ENCODE assay signal across 1 cellular context in the genomic region with DNA sequence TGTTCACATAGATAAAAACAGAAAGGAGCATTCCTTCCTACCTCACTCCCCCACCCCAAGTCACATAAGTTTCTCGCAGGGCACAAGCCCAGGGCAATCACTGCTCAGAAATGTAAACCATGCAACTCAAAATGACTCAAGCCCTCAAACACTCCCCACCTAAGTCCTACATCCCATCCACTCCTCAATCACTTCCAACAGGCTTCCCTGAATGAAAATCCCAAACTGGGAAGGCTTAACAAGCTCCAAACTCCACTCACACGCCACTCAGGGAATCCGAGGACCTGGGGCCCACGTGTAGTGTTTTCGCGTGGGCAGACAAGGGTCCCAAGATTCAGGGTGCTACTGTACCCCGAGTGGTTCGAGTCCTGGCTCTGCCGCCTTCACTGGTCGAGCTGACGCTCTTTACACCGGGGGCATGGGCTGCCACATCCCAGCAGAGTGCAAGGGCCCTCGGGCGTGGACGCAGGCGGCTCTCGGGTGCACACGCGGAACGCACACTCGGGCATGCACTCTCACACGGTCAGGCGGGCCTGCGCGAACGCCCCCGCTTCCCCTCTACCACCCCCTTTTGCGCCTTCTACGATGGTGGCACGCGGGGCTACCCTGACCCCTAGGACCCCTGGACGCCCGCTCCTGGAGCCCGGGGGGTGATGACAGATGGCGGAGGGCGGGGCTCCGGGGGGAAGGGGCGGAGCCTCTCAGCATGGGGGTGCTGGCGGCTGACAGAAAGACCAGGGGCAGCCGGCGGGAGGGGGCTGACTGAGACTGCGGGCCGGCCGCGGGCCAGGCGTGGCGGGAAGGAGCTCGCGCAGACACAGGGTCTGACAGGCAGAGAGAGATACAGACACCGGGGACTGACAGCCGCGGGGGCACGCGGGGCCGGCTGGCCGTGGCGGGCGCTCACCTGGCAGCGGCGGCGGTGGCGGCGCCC.
TF ChIP-seq lines count a peak whose summit lies in the region.

No MANE protein-coding gene starts in this region.

TF ChIP-seq in K562, 482 proteins besides CTCF, POLR2A, EP300 and RAD21 (continues in another document):
- TF ChIP-seq, protein P1, sequence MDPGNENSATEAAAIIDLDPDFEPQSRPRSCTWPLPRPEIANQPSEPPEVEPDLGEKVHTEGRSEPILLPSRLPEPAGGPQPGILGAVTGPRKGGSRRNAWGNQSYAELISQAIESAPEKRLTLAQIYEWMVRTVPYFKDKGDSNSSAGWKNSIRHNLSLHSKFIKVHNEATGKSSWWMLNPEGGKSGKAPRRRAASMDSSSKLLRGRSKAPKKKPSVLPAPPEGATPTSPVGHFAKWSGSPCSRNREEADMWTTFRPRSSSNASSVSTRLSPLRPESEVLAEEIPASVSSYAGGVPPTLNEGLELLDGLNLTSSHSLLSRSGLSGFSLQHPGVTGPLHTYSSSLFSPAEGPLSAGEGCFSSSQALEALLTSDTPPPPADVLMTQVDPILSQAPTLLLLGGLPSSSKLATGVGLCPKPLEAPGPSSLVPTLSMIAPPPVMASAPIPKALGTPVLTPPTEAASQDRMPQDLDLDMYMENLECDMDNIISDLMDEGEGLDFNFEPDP (CRISPR knock-in tag; IDR thresholded peaks at IDR 0.05) = no peak
- TF ChIP-seq SMARCA4 (IDR thresholded peaks at IDR 0.05) (0 out of 2 replicates have a peak, but pooled peaks have one; percentile 15), NCOA6 (IDR thresholded peaks at IDR 0.05) (no peak), ZNF324 (CRISPR knock-in tag; IDR thresholded peaks at IDR 0.05) (no peak), E2F3 (CRISPR knock-in tag; IDR thresholded peaks at IDR 0.05) (no peak), KHSRP (IDR thresholded peaks at IDR 0.05) (no peak), NR2C1 (IDR thresholded peaks at IDR 0.05) (no peak), NR2C1 (tag; IDR thresholded peaks at IDR 0.05) (no peak), RBM22 (IDR thresholded peaks at IDR 0.05; ENCODE audit: low read depth, low read length, poor library complexity, severe bottlenecking) (no peak), BCOR (IDR thresholded peaks at IDR 0.05) (0 out of 2 replicates have a peak, but pooled peaks have one; percentile 19), TOE1 (IDR thresholded peaks at IDR 0.05; ENCODE audit: borderline replicate concordance) (peak; percentile 36; the same call in 1 of the 2 replicates), TOE1 (CRISPR knock-in tag; IDR thresholded peaks at IDR 0.05; ENCODE audit: borderline replicate concordance, low read depth) (0 out of 2 replicates have a peak, but pooled peaks have one; percentile 68), NR1H2 (CRISPR knock-in tag; IDR thresholded peaks at IDR 0.05) (no peak), NRF1 (conservative IDR thresholded peaks at IDR 0.05 in 1 of 2, IDR thresholded peaks at IDR 0.05 in 1 of 2) (0 out of 4 replicates have a peak, but pooled peaks of 1 of the 2 experiments have one; percentile 19), SAFB (IDR thresholded peaks at IDR 0.05; ENCODE audit: borderline replicate concordance, low read depth, low read length) (peak; percentile 68; the same call in 1 of the 2 replicates), ZNF41 (CRISPR knock-in tag; conservative IDR thresholded peaks at IDR 0.05) (no peak), KDM2B (CRISPR knock-in tag; IDR thresholded peaks at IDR 0.05) (no peak), SIN3A (IDR thresholded peaks at IDR 0.05; ENCODE audit: borderline replicate concordance in 2 of 2, control insufficient read depth in 1 of 2, low read depth in 2 of 2, low read length in 2 of 2) (peak in 1 of 2 experiments; percentile 68; a peak in 1 of 4 replicates)
- TF ChIP-seq, protein P2, sequence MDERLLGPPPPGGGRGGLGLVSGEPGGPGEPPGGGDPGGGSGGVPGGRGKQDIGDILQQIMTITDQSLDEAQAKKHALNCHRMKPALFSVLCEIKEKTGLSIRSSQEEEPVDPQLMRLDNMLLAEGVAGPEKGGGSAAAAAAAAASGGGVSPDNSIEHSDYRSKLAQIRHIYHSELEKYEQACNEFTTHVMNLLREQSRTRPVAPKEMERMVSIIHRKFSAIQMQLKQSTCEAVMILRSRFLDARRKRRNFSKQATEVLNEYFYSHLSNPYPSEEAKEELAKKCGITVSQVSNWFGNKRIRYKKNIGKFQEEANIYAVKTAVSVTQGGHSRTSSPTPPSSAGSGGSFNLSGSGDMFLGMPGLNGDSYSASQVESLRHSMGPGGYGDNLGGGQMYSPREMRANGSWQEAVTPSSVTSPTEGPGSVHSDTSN (CRISPR knock-in tag; IDR thresholded peaks at IDR 0.05; ENCODE audit: low read depth) = no peak
- TF ChIP-seq, protein P2 (tag; conservative IDR thresholded peaks at IDR 0.05; ENCODE audit: low read depth) = peak; percentile 69
- TF ChIP-seq, protein P3, sequence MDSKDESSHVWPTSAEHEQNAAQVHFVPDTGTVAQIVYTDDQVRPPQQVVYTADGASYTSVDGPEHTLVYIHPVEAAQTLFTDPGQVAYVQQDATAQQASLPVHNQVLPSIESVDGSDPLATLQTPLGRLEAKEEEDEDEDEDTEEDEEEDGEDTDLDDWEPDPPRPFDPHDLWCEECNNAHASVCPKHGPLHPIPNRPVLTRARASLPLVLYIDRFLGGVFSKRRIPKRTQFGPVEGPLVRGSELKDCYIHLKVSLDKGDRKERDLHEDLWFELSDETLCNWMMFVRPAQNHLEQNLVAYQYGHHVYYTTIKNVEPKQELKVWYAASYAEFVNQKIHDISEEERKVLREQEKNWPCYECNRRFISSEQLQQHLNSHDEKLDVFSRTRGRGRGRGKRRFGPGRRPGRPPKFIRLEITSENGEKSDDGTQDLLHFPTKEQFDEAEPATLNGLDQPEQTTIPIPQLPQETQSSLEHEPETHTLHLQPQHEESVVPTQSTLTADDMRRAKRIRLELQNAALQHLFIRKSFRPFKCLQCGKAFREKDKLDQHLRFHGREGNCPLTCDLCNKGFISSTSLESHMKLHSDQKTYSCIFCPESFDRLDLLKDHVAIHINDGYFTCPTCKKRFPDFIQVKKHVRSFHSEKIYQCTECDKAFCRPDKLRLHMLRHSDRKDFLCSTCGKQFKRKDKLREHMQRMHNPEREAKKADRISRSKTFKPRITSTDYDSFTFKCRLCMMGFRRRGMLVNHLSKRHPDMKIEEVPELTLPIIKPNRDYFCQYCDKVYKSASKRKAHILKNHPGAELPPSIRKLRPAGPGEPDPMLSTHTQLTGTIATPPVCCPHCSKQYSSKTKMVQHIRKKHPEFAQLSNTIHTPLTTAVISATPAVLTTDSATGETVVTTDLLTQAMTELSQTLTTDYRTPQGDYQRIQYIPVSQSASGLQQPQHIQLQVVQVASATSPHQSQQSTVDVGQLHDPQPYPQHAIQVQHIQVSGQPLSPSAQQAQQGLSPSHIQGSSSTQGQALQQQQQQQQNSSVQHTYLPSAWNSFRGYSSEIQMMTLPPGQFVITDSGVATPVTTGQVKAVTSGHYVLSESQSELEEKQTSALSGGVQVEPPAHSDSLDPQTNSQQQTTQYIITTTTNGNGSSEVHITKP (IDR thresholded peaks at IDR 0.05; ENCODE audit: partially characterized antibody) = peak; percentile 82
- TF ChIP-seq, protein P4, sequence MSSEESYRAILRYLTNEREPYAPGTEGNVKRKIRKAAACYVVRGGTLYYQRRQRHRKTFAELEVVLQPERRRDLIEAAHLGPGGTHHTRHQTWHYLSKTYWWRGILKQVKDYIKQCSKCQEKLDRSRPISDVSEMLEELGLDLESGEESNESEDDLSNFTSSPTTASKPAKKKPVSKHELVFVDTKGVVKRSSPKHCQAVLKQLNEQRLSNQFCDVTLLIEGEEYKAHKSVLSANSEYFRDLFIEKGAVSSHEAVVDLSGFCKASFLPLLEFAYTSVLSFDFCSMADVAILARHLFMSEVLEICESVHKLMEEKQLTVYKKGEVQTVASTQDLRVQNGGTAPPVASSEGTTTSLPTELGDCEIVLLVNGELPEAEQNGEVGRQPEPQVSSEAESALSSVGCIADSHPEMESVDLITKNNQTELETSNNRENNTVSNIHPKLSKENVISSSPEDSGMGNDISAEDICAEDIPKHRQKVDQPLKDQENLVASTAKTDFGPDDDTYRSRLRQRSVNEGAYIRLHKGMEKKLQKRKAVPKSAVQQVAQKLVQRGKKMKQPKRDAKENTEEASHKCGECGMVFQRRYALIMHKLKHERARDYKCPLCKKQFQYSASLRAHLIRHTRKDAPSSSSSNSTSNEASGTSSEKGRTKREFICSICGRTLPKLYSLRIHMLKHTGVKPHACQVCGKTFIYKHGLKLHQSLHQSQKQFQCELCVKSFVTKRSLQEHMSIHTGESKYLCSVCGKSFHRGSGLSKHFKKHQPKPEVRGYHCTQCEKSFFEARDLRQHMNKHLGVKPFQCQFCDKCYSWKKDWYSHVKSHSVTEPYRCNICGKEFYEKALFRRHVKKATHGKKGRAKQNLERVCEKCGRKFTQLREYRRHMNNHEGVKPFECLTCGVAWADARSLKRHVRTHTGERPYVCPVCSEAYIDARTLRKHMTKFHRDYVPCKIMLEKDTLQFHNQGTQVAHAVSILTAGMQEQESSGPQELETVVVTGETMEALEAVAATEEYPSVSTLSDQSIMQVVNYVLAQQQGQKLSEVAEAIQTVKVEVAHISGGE (CRISPR knock-in tag; IDR thresholded peaks at IDR 0.05) = peak in 2 of 3 experiments; percentile 8 to 61; a peak in 1 of 6 replicates
- TF ChIP-seq, protein P5, sequence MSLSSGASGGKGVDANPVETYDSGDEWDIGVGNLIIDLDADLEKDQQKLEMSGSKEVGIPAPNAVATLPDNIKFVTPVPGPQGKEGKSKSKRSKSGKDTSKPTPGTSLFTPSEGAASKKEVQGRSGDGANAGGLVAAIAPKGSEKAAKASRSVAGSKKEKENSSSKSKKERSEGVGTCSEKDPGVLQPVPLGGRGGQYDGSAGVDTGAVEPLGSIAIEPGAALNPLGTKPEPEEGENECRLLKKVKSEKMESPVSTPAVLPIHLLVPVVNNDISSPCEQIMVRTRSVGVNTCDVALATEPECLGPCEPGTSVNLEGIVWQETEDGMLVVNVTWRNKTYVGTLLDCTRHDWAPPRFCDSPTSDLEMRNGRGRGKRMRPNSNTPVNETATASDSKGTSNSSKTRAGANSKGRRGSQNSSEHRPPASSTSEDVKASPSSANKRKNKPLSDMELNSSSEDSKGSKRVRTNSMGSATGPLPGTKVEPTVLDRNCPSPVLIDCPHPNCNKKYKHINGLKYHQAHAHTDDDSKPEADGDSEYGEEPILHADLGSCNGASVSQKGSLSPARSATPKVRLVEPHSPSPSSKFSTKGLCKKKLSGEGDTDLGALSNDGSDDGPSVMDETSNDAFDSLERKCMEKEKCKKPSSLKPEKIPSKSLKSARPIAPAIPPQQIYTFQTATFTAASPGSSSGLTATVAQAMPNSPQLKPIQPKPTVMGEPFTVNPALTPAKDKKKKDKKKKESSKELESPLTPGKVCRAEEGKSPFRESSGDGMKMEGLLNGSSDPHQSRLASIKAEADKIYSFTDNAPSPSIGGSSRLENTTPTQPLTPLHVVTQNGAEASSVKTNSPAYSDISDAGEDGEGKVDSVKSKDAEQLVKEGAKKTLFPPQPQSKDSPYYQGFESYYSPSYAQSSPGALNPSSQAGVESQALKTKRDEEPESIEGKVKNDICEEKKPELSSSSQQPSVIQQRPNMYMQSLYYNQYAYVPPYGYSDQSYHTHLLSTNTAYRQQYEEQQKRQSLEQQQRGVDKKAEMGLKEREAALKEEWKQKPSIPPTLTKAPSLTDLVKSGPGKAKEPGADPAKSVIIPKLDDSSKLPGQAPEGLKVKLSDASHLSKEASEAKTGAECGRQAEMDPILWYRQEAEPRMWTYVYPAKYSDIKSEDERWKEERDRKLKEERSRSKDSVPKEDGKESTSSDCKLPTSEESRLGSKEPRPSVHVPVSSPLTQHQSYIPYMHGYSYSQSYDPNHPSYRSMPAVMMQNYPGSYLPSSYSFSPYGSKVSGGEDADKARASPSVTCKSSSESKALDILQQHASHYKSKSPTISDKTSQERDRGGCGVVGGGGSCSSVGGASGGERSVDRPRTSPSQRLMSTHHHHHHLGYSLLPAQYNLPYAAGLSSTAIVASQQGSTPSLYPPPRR (CRISPR knock-in tag; IDR thresholded peaks at IDR 0.05; ENCODE audit: borderline replicate concordance) = 0 out of 2 replicates have a peak, but pooled peaks have one; percentile 39
